Comparison of ENCODE assay signal across 20 cellular contexts in the genomic region with DNA sequence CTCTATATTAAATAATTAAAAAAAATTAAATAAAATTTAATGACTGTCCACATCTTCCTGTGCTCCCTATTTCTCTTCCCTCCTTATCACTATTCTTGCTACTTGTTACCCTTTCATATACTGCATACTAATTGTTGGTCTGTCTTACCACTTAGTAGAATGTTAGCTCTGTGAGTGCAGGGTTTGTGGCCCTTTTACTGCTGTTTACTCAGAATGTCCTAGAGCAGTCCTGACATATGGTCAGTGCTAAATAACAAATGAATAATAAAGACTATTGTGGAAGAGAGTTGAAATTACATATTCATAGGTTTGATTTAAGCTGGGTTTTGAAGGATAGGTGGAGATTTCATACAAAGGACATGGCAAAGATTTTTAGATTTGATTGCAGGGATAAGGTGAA.
"Had no signal": no experiment of that assay in that cellular context is flagged by ENCODE, and none has a peak within 500 bp of the region (broad histone marks: within the 10 kb centered on the region; RNA-seq: fewer than 3 reads in every experiment).

No MANE protein-coding gene starts in this region.

- ATAC-seq: activated CD8-positive, alpha-beta T cell treated with anti-CD3 and anti-CD28 coated beads, Interleukin-2, amount 10 ng/mL, durations not matched to agents 7 days and 5 days; left lung had no signal

- H3K4me3 ChIP-seq: coronary artery, left lung, right atrium auricular region, skin epidermis, transverse colon, vagina had no signal

- H3K36me3 ChIP-seq: brain microvascular endothelial cell, left lung, right atrium auricular region, transverse colon had no signal

- FAIRE-seq: endometrium, keratinocyte had no signal

- H3K27ac ChIP-seq: brain microvascular endothelial cell, coronary artery, left lung, right atrium auricular region, skin epidermis, transverse colon, vagina had no signal

- DNase-seq: activated CD4-positive, alpha-beta T cell treated with anti-CD3 and anti-CD28 coated beads, Interleukin-2, amount 10 ng/mL, durations not matched to agents 24 days and 14 days; activated CD4-positive, CD25-positive, alpha-beta regulatory T cell; activated CD8-positive, alpha-beta T cell treated with anti-CD3 and anti-CD28 coated beads, Interleukin-2, amount 10 ng/mL, durations not matched to agents 7 days and 5 days; activated naive CD4-positive, alpha-beta T cell treated with Interleukin-2 at 50 U/mL for 16 hours; activated naive CD8-positive, alpha-beta T cell treated with anti-CD3 and anti-CD28 coated beads, Interleukin-2, amount 10 ng/mL, durations not matched to agents 7 days and 5 days; activated T-cell treated with anti-CD3 and anti-CD28 coated beads, Interleukin-2, amount 50 U/mL, for 24 hours; brain microvascular endothelial cell; erythroblast; foreskin melanocyte; hypothalamus; left lung; mammary epithelial cell; stimulated activated CD4-positive, alpha-beta T cell treated with anti-CD3 and anti-CD28 coated beads, Interleukin-2, amount 100 ng/mL, for 48 hours; transverse colon had no signal

- H3K27me3 ChIP-seq: brain microvascular endothelial cell, left lung, right atrium auricular region, transverse colon, vagina had no signal

- H3K9me3 ChIP-seq: left lung, right atrium auricular region, transverse colon, vagina had no signal
